In genomic region chr1:84705503-84705902, GRCh38 we compare ENCODE assay signal across 22 cellular contexts.
"Had no signal": no experiment of that assay in that cellular context is flagged by ENCODE, and none has a peak within 500 bp of the region (broad histone marks: within the 10 kb centered on the region; RNA-seq: fewer than 3 reads in every experiment).

No MANE protein-coding gene starts in this region.

- H3K27ac ChIP-seq: epithelial cell of prostate, gastroesophageal sphincter, testis, vagina had no signal

- ATAC-seq: activated CD4-positive, CD25-positive, alpha-beta regulatory T cell treated with anti-CD3 and anti-CD28 coated beads, Interleukin-2, amount 50 U/mL, for 24 hours; activated CD8-positive, alpha-beta memory T cell treated with anti-CD3 and anti-CD28 coated beads, Interleukin-2, amount 10 ng/mL, durations not matched to agents 7 days and 5 days; activated CD8-positive, alpha-beta T cell treated with anti-CD3 and anti-CD28 coated beads for 36 hours; gastroesophageal sphincter; left ventricle myocardium superior; natural killer cell treated with Interleukin-12 subunit alpha and Interleukin-12 subunit beta and Interleukin-15 and Interleukin-18, amount 100 ng/mL, for 72 hours had no signal

- DNase-seq: activated CD4-positive, alpha-beta T cell treated with anti-CD3 and anti-CD28 coated beads, Interleukin-2, amount 10 ng/mL, durations not matched to agents 7 days and 5 days; activated CD8-positive, alpha-beta memory T cell treated with anti-CD3 and anti-CD28 coated beads, Interleukin-2, amount 10 ng/mL, durations not matched to agents 7 days and 5 days; activated CD8-positive, alpha-beta T cell treated with anti-CD3 and anti-CD28 coated beads for 36 hours; activated effector memory CD4-positive, alpha-beta T cell treated with anti-CD3 and anti-CD28 coated beads, Interleukin-2, amount 50 U/mL, for 16 hours; activated naive CD4-positive, alpha-beta T cell treated with anti-CD3 and anti-CD28 coated beads, Interleukin-2, amount 10 ng/mL, durations not matched to agents 7 days and 5 days; activated T-cell treated with anti-CD3 and anti-CD28 coated beads for 4 hours; amygdala; cerebellar nuclear complex; head of caudate nucleus; left ventricle myocardium superior; mammary epithelial cell; midbrain; retina; sigmoid colon; stimulated activated CD4-positive, alpha-beta T cell treated with anti-CD3 and anti-CD28 coated beads, Interleukin-15, amount 100 ng/mL, for 24 hours; stimulated activated naive CD4-positive, alpha-beta T cell; testis had no signal
